12 cellular contexts compared by ENCODE assay signal in genomic region chr13:40220299-40220935, GRCh38.
A peak's percentile ranks its signal among the peaks of the same experiment; 100 is the strongest.
DNase-seq lines count a peak whose midpoint lies in the region; ATAC-seq, FAIRE-seq and TF ChIP-seq lines count a peak whose summit lies in the region.
"Had no signal": no experiment of that assay in that cellular context is flagged by ENCODE, and none has a peak within 500 bp of the region (broad histone marks: within the 10 kb centered on the region; RNA-seq: fewer than 3 reads in every experiment).

No MANE protein-coding gene starts in this region.

- H3K27me3 Mint-ChIP-seq in stimulated activated naive B cell treated with anti-CD40 and anti-IgM and Interleukin-4, amounts not matched to agents 10 μg/mL and 1 μg/mL and 100 μg/mL, for 72 hours: no peaks in the 10 kb centered on the region

- in situ Hi-C loops in HepG2 (cut with HindIII; ENCODE audit: extremely low pct_ligation_motif_present, low pct_unique_long_range_greater_than_20kb): no loop called here

- H3K4me2 ChIP-seq in HepG2 (ENCODE audit: low read depth, low read length): no peak overlapping the region

- no peaks in the 10 kb centered on the region for H4K20me1 ChIP-seq in HepG2 (ENCODE audit: insufficient read depth, low read length)

- no peak overlapping the region for H3K9ac ChIP-seq in HepG2 (ENCODE audit: insufficient read depth, low read depth, low read length)

- H3K27me3 ChIP-seq in HepG2 (ENCODE audit: control insufficient read depth in 1 of 2, insufficient read depth in 2 of 2, low read length in 2 of 2) (no peaks in the 10 kb centered on the region), right lobe of liver (no peaks in the 10 kb centered on the region), adrenal gland (no peaks in the 10 kb centered on the region), upper lobe of left lung (no peaks in the 10 kb centered on the region)

- H3K36me3 Mint-ChIP-seq in stimulated activated naive B cell treated with anti-CD40 and anti-IgM and Interleukin-4, amounts not matched to agents 10 μg/mL and 1 μg/mL and 100 μg/mL, for 72 hours: peaks cover 2 to 7% of the 10 kb centered on the region in 2 donors

- POLR2A ChIA-PET in HepG2 (lab: Yijun Ruan, JAX): no interaction called here

- TF ChIP-seq RAD21 in HepG2 (CRISPR knock-in tag; IDR thresholded peaks at IDR 0.05): no peak

- TF ChIP-seq EP300 in HepG2 (IDR thresholded peaks at IDR 0.05; ENCODE audit: low read depth in 2 of 2, low read length in 2 of 2) (no peak), HepG2 (CRISPR knock-in tag; IDR thresholded peaks at IDR 0.05; ENCODE audit: borderline replicate concordance) (no peak), upper lobe of left lung (IDR thresholded peaks at IDR 0.05) (no peak)

- no peak for ATAC-seq in HepG2
- ATAC-seq in right lobe of liver: no peak
- ATAC-seq in mucosa of descending colon: peak; percentile 13
- ATAC-seq in upper lobe of left lung (ENCODE audit: low FRiP score in 2 of 2): no peak
- no peak for ATAC-seq in GM18520 (IDR thresholded peaks at IDR 0.05; ENCODE audit: unreplicated experiment)
- ATAC-seq in stimulated activated naive B cell treated with anti-CD40 and anti-IgM and Interleukin-4, amounts not matched to agents 10 μg/mL and 1 μg/mL and 100 μg/mL, for 72 hours (replicated peaks): no peak

- DNase-seq in HepG2 (ENCODE audit: low spot score): no peak
- no peak for DNase-seq in right lobe of liver
- no peak for DNase-seq in adrenal gland
- DNase-seq in mucosa of descending colon: no peak
- DNase-seq in upper lobe of left lung: no peak
- no peak for DNase-seq in stimulated activated naive B cell treated with anti-CD40 and anti-IgM and Interleukin-4, amounts not matched to agents 10 μg/mL and 1 μg/mL and 100 μg/mL, for 72 hours
- DNase-seq in urothelium cell line (ENCODE audit: low spot score): no peak
- DNase-seq: left cardiac atrium, NCI-H1105 had no signal

- H3K4me1 ChIP-seq in HepG2 (ENCODE audit: insufficient read depth, low read length): peaks cover 20% of the 10 kb centered on the region
- H3K4me1 ChIP-seq in right lobe of liver: peaks cover 0 to 18% (median 6%) of the 10 kb centered on the region in 4 donors
- peaks cover 0 to 7% of the 10 kb centered on the region in 2 donors for H3K4me1 ChIP-seq in adrenal gland (replicated peaks in 1 of 2)
- H3K4me1 ChIP-seq in mucosa of descending colon (ENCODE audit: low read depth): no peaks in the 10 kb centered on the region
- H3K4me1 ChIP-seq in upper lobe of left lung: peaks cover 3 to 18% (median 7%) of the 10 kb centered on the region in 4 donors

- no peak for TF ChIP-seq POLR2A in HepG2 (IDR thresholded peaks at IDR 0.05; ENCODE audit: insufficient read depth in 1 of 2, low read depth in 2 of 2, low read length in 2 of 2)
- TF ChIP-seq POLR2A in right lobe of liver (IDR thresholded peaks at IDR 0.05): no peak
- TF ChIP-seq POLR2A in adrenal gland (IDR thresholded peaks at IDR 0.05): no peak
- no peak for TF ChIP-seq POLR2A in upper lobe of left lung (IDR thresholded peaks at IDR 0.05)

- H3K4me1 Mint-ChIP-seq in stimulated activated naive B cell treated with anti-CD40 and anti-IgM and Interleukin-4, amounts not matched to agents 10 μg/mL and 1 μg/mL and 100 μg/mL, for 72 hours: peaks cover 32 to 55% of the 10 kb centered on the region in 2 donors

- H3K4me3 ChIP-seq in HepG2 (replicated peaks in 1 of 3; ENCODE audit: insufficient read depth in 1 of 3, low read depth in 2 of 3, low read length in 3 of 3) (no peak overlapping the region), right lobe of liver (no peak overlapping the region), adrenal gland (no peak overlapping the region), mucosa of descending colon (no peak overlapping the region), upper lobe of left lung (no peak overlapping the region)

- FAIRE-seq in HepG2 (lab: Jason Lieb, UNC) (no peak), urothelium cell line (lab: Jason Lieb, UNC) (no peak)
- FAIRE-seq: endothelial cell of umbilical vein had no signal

- intact Hi-C loops in HepG2 (cut with micrococcal nuclease; ENCODE audit: unreplicated experiment): no loop called here
- intact Hi-C loops in right lobe of liver (cut with DNase I): no loop called here
- intact Hi-C loops in adrenal gland (cut with DNase I): no loop called here
- intact Hi-C loops in mucosa of descending colon (cut with DNase I, micrococcal nuclease): no loop called here

- H3K4me3 Mint-ChIP-seq in stimulated activated naive B cell treated with anti-CD40 and anti-IgM and Interleukin-4, amounts not matched to agents 10 μg/mL and 1 μg/mL and 100 μg/mL, for 72 hours: no peak overlapping the region

- H3K9me3 Mint-ChIP-seq in stimulated activated naive B cell treated with anti-CD40 and anti-IgM and Interleukin-4, amounts not matched to agents 10 μg/mL and 1 μg/mL and 100 μg/mL, for 72 hours: peaks cover 0 to 6% of the 10 kb centered on the region in 2 donors

- H3K27ac ChIP-seq in HepG2 (ENCODE audit: extremely low read length, insufficient read depth, low read length) (no peak overlapping the region), right lobe of liver (peak overlapping the region in 1 of 3 donors; percentile 60), adrenal gland (peak overlapping the region in 3 of 5 donors; percentile 45 to 78 (median 63)), upper lobe of left lung (peak overlapping the region; percentile 66 to 82 (median 71))
- H3K27ac ChIP-seq: C4-2B had no signal

- H3K9me3 ChIP-seq in HepG2 (ENCODE audit: low read length): no peaks in the 10 kb centered on the region
- no peaks in the 10 kb centered on the region for H3K9me3 ChIP-seq in right lobe of liver
- no peaks in the 10 kb centered on the region for H3K9me3 ChIP-seq in adrenal gland (replicated peaks in 1 of 3)
- no peaks in the 10 kb centered on the region for H3K9me3 ChIP-seq in mucosa of descending colon
- H3K9me3 ChIP-seq in upper lobe of left lung: no peaks in the 10 kb centered on the region

- H3K36me3 ChIP-seq in HepG2 (replicated peaks in 1 of 2; ENCODE audit: control insufficient read depth in 1 of 2, insufficient read depth in 2 of 2, low read length in 2 of 2) (no peaks in the 10 kb centered on the region), right lobe of liver (no peaks in the 10 kb centered on the region), adrenal gland (replicated peaks in 1 of 2) (no peaks in the 10 kb centered on the region), mucosa of descending colon (ENCODE audit: low read depth) (no peaks in the 10 kb centered on the region), upper lobe of left lung (no peaks in the 10 kb centered on the region)

- TF ChIP-seq CTCF in HepG2 (CRISPR knock-in tag; IDR thresholded peaks at IDR 0.05) (no peak), right lobe of liver (IDR thresholded peaks at IDR 0.05) (no peak), adrenal gland (IDR thresholded peaks at IDR 0.05) (no peak), mucosa of descending colon (IDR thresholded peaks at IDR 0.05) (no peak), upper lobe of left lung (IDR thresholded peaks at IDR 0.05) (no peak)

- BruUV-seq in HepG2 (replicated peaks; lab: Mats Ljungman, UMichigan): no TSS peak

- H3K27ac Mint-ChIP-seq in stimulated activated naive B cell treated with anti-CD40 and anti-IgM and Interleukin-4, amounts not matched to agents 10 μg/mL and 1 μg/mL and 100 μg/mL, for 72 hours: no peak overlapping the region

- H2AFZ ChIP-seq in HepG2 (ENCODE audit: low read length): no peak overlapping the region

- 42% methylated on average over 12 of the region's 12 CpGs for WGBS in HepG2 (ENCODE audit: low lambda C conversion rate)
- 68% methylated on average over 8 of the region's 12 CpGs for WGBS in right lobe of liver (ENCODE audit: insufficient coverage, low coverage, low lambda C conversion rate, missing lambda C conversion rate)
- 82 to 89% (median 86%) methylated on average over 12 of the region's 12 CpGs for WGBS in adrenal gland, 4 donors
- 86 to 91% methylated on average over 12 of the region's 12 CpGs for WGBS in upper lobe of left lung, 2 donors

- no peaks in the 10 kb centered on the region for H3K79me2 ChIP-seq in HepG2 (ENCODE audit: insufficient read depth, low read length)

- CTCF ChIA-PET in HepG2 (lab: Yijun Ruan, JAX; ENCODE audit: low intra/inter-chr PET ratio, low total read pairs): no interaction called here

TF ChIP-seq in HepG2, 621 proteins besides CTCF, POLR2A, EP300 and RAD21:
- TF ChIP-seq SNRNP70 (IDR thresholded peaks at IDR 0.05; ENCODE audit: low read depth, low read length): no peak
- TF ChIP-seq, protein P1, sequence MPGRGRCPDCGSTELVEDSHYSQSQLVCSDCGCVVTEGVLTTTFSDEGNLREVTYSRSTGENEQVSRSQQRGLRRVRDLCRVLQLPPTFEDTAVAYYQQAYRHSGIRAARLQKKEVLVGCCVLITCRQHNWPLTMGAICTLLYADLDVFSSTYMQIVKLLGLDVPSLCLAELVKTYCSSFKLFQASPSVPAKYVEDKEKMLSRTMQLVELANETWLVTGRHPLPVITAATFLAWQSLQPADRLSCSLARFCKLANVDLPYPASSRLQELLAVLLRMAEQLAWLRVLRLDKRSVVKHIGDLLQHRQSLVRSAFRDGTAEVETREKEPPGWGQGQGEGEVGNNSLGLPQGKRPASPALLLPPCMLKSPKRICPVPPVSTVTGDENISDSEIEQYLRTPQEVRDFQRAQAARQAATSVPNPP (CRISPR knock-in tag; IDR thresholded peaks at IDR 0.05): no peak
- no peak for TF ChIP-seq HHEX (CRISPR knock-in tag; IDR thresholded peaks at IDR 0.05)
- TF ChIP-seq ZNF629 (CRISPR knock-in tag; conservative IDR thresholded peaks at IDR 0.05): peak; percentile 60
- no peak for TF ChIP-seq ZNF850 (CRISPR knock-in tag; conservative IDR thresholded peaks at IDR 0.05)
